In genomic region chr1:2525896-2526823, GRCh38 we compare ENCODE assay signal across 8 cellular contexts. TPM values are rescaled to one million over a fixed set of nuclear protein-coding genes. Genes with fewer than 3 reads are reported as not detected.
A peak's percentile ranks its signal among the peaks of the same experiment; 100 is the strongest.
DNase-seq lines count a peak whose midpoint lies in the region; ATAC-seq, FAIRE-seq and TF ChIP-seq lines count a peak whose summit lies in the region.

Gene PANK4, minus strand, starts transcription at chr1:2526596. Its CDS starts 9 bp downstream, at chr1:2526587.

- TF ChIP-seq CTCF in HepG2 (CRISPR knock-in tag; IDR thresholded peaks at IDR 0.05), result no peak

- ATAC-seq in GM19025 (IDR thresholded peaks at IDR 0.05; ENCODE audit: low read depth, unreplicated experiment) (peak; percentile 77), HG03280 (IDR thresholded peaks at IDR 0.05; ENCODE audit: unreplicated experiment) (peak; percentile 91), HepG2 (peak; percentile 86)

- in situ Hi-C loops in HepG2 (cut with HindIII; ENCODE audit: extremely low pct_ligation_motif_present, low pct_unique_long_range_greater_than_20kb), result no loop called here

- H3K9me3 ChIP-seq in HepG2 (ENCODE audit: low read length), result no peaks in the 10 kb centered on the region

- H3K27me3 ChIP-seq in HepG2 (ENCODE audit: control insufficient read depth in 1 of 2, insufficient read depth in 2 of 2, low read length in 2 of 2), result peaks cover 9 to 36% of the 10 kb centered on the region in 2 experiments

- peaks cover 34% of the 10 kb centered on the region for H4K20me1 ChIP-seq in HepG2 (ENCODE audit: insufficient read depth, low read length)

- POLR2A ChIA-PET in HepG2 (lab: Yijun Ruan, JAX), result interaction anchor here (0.9 to 3.9 kb wide), 14 partner anchors 9 to 135 kb away, joined by 3 to 38 read pairs (median 4); partner anchors contain the start of genes MORN1, PEX10, RER1 and TNFRSF14

- intact Hi-C loops in HepG2 (cut with micrococcal nuclease; ENCODE audit: unreplicated experiment), result loop anchor here (2.0 kb wide), 1 partner anchor 21 kb away; no protein-coding TSS in a partner anchor

- FAIRE-seq in HepG2 (lab: Jason Lieb, UNC), result no peak

- H3K9ac ChIP-seq in HepG2 (ENCODE audit: insufficient read depth, low read depth, low read length), result peak within 1 kb of the TSS; percentile 88

- H3K4me2 ChIP-seq in HepG2 (ENCODE audit: low read depth, low read length), result peak within 1 kb of the TSS; percentile 92

- peaks cover 1 to 10% of the 10 kb centered on the region in 2 experiments; a peak in 3 of 5 replicates for H3K36me3 ChIP-seq in HepG2 (replicated peaks in 1 of 2; ENCODE audit: control insufficient read depth in 1 of 2, insufficient read depth in 2 of 2, low read length in 2 of 2)

- H3K4me1 ChIP-seq in HepG2 (ENCODE audit: insufficient read depth, low read length), result peaks cover 66% of the 10 kb centered on the region

- H3K79me2 ChIP-seq in HepG2 (ENCODE audit: insufficient read depth, low read length), result peaks cover 35% of the 10 kb centered on the region

- H2AFZ ChIP-seq in HepG2 (ENCODE audit: low read length), result no peak within 1 kb of the TSS

- peak; percentile 24; the same call in 1 of the 2 replicates for TF ChIP-seq RAD21 in HepG2 (CRISPR knock-in tag; IDR thresholded peaks at IDR 0.05)

- BruUV-seq in HepG2 (replicated peaks; lab: Mats Ljungman, UMichigan), result no TSS peak

- H3K4me3 ChIP-seq in HepG2 (replicated peaks in 1 of 3; ENCODE audit: insufficient read depth in 1 of 3, low read depth in 2 of 3, low read length in 3 of 3), result peak within 1 kb of the TSS; percentile 65 to 96 (median 69)

- peak in 1 of 2 experiments; percentile 73; a peak in 2 of 4 replicates for TF ChIP-seq POLR2A in HepG2 (IDR thresholded peaks at IDR 0.05; ENCODE audit: insufficient read depth in 1 of 2, low read depth in 2 of 2, low read length in 2 of 2)

- WGBS in HepG2 (ENCODE audit: low lambda C conversion rate), result 0% methylated on average over 14 of the region's 109 CpGs

- DNase-seq in Ammon's horn (ENCODE audit: low spot score) (peak; percentile 95), NCI-H526 treated with DMSO at 0.1 percent for 48 hours (lab: John Stamatoyannopoulos, UW) (peak; percentile 84), dedifferentiated amniotic fluid mesenchymal stem cell (ENCODE audit: extremely low spot score) (peak; percentile 90), HepG2 (ENCODE audit: low spot score) (peak; percentile 84)
- peak; percentile 86 for DNase-seq in activated CD4-positive, alpha-beta T cell treated with anti-CD3 and anti-CD28 coated beads, Interleukin-2, amount 50 U/mL, for 1 hour
- DNase-seq in stimulated activated CD4-positive, alpha-beta T cell treated with anti-CD3 and anti-CD28 coated beads, Interleukin-2, amount 100 ng/mL, for 48 hours, result peak; percentile 79 to 85

- CTCF ChIA-PET in HepG2 (lab: Yijun Ruan, JAX; ENCODE audit: low intra/inter-chr PET ratio, low total read pairs), result interaction anchor here (1.5 kb wide), 1 partner anchor 112 kb away, joined by 5 read pairs; no protein-coding TSS in a partner anchor

- peak within 1 kb of the TSS; percentile 49 for H3K27ac ChIP-seq in HepG2 (ENCODE audit: extremely low read length, insufficient read depth, low read length)

- no peak for TF ChIP-seq EP300 in HepG2 (IDR thresholded peaks at IDR 0.05; ENCODE audit: low read depth in 2 of 2, low read length in 2 of 2)
- no peak for TF ChIP-seq EP300 in HepG2 (CRISPR knock-in tag; IDR thresholded peaks at IDR 0.05; ENCODE audit: borderline replicate concordance)

TF ChIP-seq in HepG2, 621 proteins besides CTCF, POLR2A, EP300 and RAD21 (continues in another document):
- TF ChIP-seq NFKB2 (CRISPR knock-in tag; IDR thresholded peaks at IDR 0.05; ENCODE audit: borderline replicate concordance), result peak; percentile 58; the same call in 1 of the 2 replicates
- 0 out of 2 replicates have a peak, but pooled peaks have one; percentile 21 for TF ChIP-seq CAMTA2 (CRISPR knock-in tag; IDR thresholded peaks at IDR 0.05; ENCODE audit: borderline replicate concordance)
- peak; percentile 73; the same call in 1 of the 2 replicates for TF ChIP-seq GMEB1 (CRISPR knock-in tag; IDR thresholded peaks at IDR 0.05; ENCODE audit: borderline replicate concordance)
- TF ChIP-seq ZNF780A (CRISPR knock-in tag; IDR thresholded peaks at IDR 0.05), result 0 out of 2 replicates have a peak, but pooled peaks have one; percentile 29
- peak; percentile 72 for TF ChIP-seq TBL1XR1 (IDR thresholded peaks at IDR 0.05; ENCODE audit: borderline replicate concordance, low read length, partially characterized antibody)
- peak; percentile 99; the same call in 1 of the 2 replicates for TF ChIP-seq ZNF513 (CRISPR knock-in tag; conservative IDR thresholded peaks at IDR 0.05)
- TF ChIP-seq ZNF263 (CRISPR knock-in tag; IDR thresholded peaks at IDR 0.05), result no peak
- TF ChIP-seq FOXM1 (CRISPR knock-in tag; IDR thresholded peaks at IDR 0.05), result no peak
- TF ChIP-seq NR2C2 (CRISPR knock-in tag; IDR thresholded peaks at IDR 0.05; ENCODE audit: borderline replicate concordance), result peak; percentile 62
- peak; percentile 58; the same call in 1 of the 2 replicates for TF ChIP-seq ZNF816 (CRISPR knock-in tag; IDR thresholded peaks at IDR 0.05; ENCODE audit: borderline replicate concordance)
- TF ChIP-seq HOXA3 (CRISPR knock-in tag; IDR thresholded peaks at IDR 0.05), result peak; percentile 76
- TF ChIP-seq NFKBIZ (CRISPR knock-in tag; IDR thresholded peaks at IDR 0.05), result peak; percentile 31; the same call in 1 of the 2 replicates
- no peak for TF ChIP-seq SAFB2 (CRISPR knock-in tag; IDR thresholded peaks at IDR 0.05; ENCODE audit: borderline replicate concordance, low read depth)
- TF ChIP-seq REL (CRISPR knock-in tag; conservative IDR thresholded peaks at IDR 0.05), result no peak
- peak; percentile 82; the same call in 1 of the 2 replicates for TF ChIP-seq ZNF850 (CRISPR knock-in tag; conservative IDR thresholded peaks at IDR 0.05)
- TF ChIP-seq TOPORS (CRISPR knock-in tag; IDR thresholded peaks at IDR 0.05), result no peak
- 0 out of 2 replicates have a peak, but pooled peaks have one; percentile 60 for TF ChIP-seq HES4 (CRISPR knock-in tag; IDR thresholded peaks at IDR 0.05; ENCODE audit: borderline replicate concordance)

RNA-seq across cellular contexts. Expression of gene PANK4, which starts in this region (rescaled TPM):
- 9.2 and 19.3 TPM in 2 replicates for total RNA-seq in HepG2 (2016; rRNA removed; fragmentation: Illumina TruSeq; extraction: Trizol)
- total RNA-seq in HepG2 (2016; cell fraction: cytosol; rRNA removed; fragmentation: Illumina TruSeq; extraction: Trizol; ENCODE audit: low read depth), result 15.2 and 19.7 TPM in 2 replicates
- total RNA-seq in HepG2 (2016; cell fraction: insoluble cytoplasmic fraction; rRNA removed; fragmentation: Illumina TruSeq; extraction: Trizol), result 9.5 and 17.6 TPM in 2 replicates
- total RNA-seq in HepG2 (2016; cell fraction: membrane; rRNA removed; fragmentation: Illumina TruSeq; extraction: Trizol), result 5.3 and 5.7 TPM in 2 replicates
- 19.2 TPM in 2 replicates for total RNA-seq in HepG2 (2016; cell fraction: nucleus; rRNA removed; fragmentation: Illumina TruSeq; extraction: Trizol)
- polyA plus RNA-seq in HepG2 (2011; rRNA removed), result 17.2 and 17.4 TPM in 2 replicates
- polyA plus RNA-seq in HepG2 (2011; cell fraction: cytosol; rRNA removed), result 7.9 and 10.5 TPM in 2 replicates
- polyA plus RNA-seq in HepG2 (2011; cell fraction: nucleus; rRNA removed), result 84.3 and 91.7 TPM in 2 replicates
- 11.1 and 12.3 TPM in 2 replicates for polyA plus RNA-seq in HepG2 (2012)
- 0.83 and 1.3 TPM in 2 replicates for polyA plus RNA-seq in HepG2 (2016; cell fraction: cytosol; fragmentation: Illumina TruSeq; extraction: Trizol; ENCODE audit: low read depth)
- 6.9 and 9.3 TPM in 2 replicates for polyA plus RNA-seq in HepG2 (2016; cell fraction: insoluble cytoplasmic fraction; fragmentation: Illumina TruSeq; extraction: Trizol; ENCODE audit: low read depth)
- polyA plus RNA-seq in HepG2 (2016; cell fraction: membrane; fragmentation: Illumina TruSeq; extraction: Trizol; ENCODE audit: low read depth), result 1.5 and 2.2 TPM in 2 replicates
- polyA plus RNA-seq in HepG2 (2016; cell fraction: nucleus; fragmentation: Illumina TruSeq; extraction: Trizol; ENCODE audit: insufficient read depth, low read depth), result 33.9 and 43.9 TPM in 2 replicates
- 27.8 and 43.6 TPM in 2 replicates for polyA minus RNA-seq in HepG2 (2011; rRNA and poly(A)+ RNA removed; ENCODE audit: low replicate concordance)
- polyA minus RNA-seq in HepG2 (2011; cell fraction: cytosol; rRNA and poly(A)+ RNA removed), result 14.8 and 18.2 TPM in 2 replicates
- polyA minus RNA-seq in HepG2 (2011; cell fraction: nucleus; rRNA and poly(A)+ RNA removed), result 56.7 and 65.1 TPM in 2 replicates

Comparison
In these comparisons a context has a peak if more than half of its experiments do, and no peak if none do; other contexts are left out.
1. Peak in every context shown above with its lines: DNase-seq, ATAC-seq, H3K4me3 ChIP-seq and H3K27ac ChIP-seq.